Comparison of ENCODE assay signal across 1 cellular context in genomic region chr18:2976218-2976617, GRCh38.
TF ChIP-seq lines count a peak whose summit lies in the region.

No MANE protein-coding gene starts in this region.

TF ChIP-seq in IMR-90, 13 proteins besides CTCF, POLR2A, EP300 and RAD21:
- no peak for TF ChIP-seq CEBPB (IDR thresholded peaks at IDR 0.05; ENCODE audit: low read depth, low read length)
- TF ChIP-seq USF2 (IDR thresholded peaks at IDR 0.05; ENCODE audit: low read depth, low read length): no peak
- TF ChIP-seq MAZ (IDR thresholded peaks at IDR 0.05; ENCODE audit: borderline replicate concordance, low read depth, low read length): no peak
- TF ChIP-seq MAFK (IDR thresholded peaks at IDR 0.05; ENCODE audit: low read depth, low read length): no peak
- no peak for TF ChIP-seq FOS (IDR thresholded peaks at IDR 0.05; ENCODE audit: low read depth, low read length)
